ENCODE assay signal across 21 cellular contexts in genomic region chr4:81319657-81320056, GRCh38.
"Had no signal": no experiment of that assay in that cellular context is flagged by ENCODE, and none has a peak within 500 bp of the region (broad histone marks: within the 10 kb centered on the region; RNA-seq: fewer than 3 reads in every experiment).

No MANE protein-coding gene starts in this region.

- H3K36me3 Mint-ChIP-seq: activated naive CD8-positive, alpha-beta T cell treated with anti-CD3 and anti-CD28 coated beads, Interleukin-2, amount 10 ng/mL, durations not matched to agents 7 days and 5 days; mesothelial cell of epicardium had no signal

- H3K36me3 ChIP-seq: ascending aorta, brain microvascular endothelial cell, heart right ventricle, tibial nerve had no signal

- H3K9me3 Mint-ChIP-seq: activated naive CD4-positive, alpha-beta T cell treated with anti-CD3 and anti-CD28 coated beads for 36 hours; effector memory CD8-positive, alpha-beta T cell had no signal

- H3K4me1 Mint-ChIP-seq: activated naive CD8-positive, alpha-beta T cell treated with anti-CD3 and anti-CD28 coated beads, Interleukin-2, amount 10 ng/mL, durations not matched to agents 7 days and 5 days had no signal

- DNase-seq: activated CD4-positive, alpha-beta T cell treated with anti-CD3 and anti-CD28 coated beads for 4 hours; activated CD4-positive, alpha-beta T cell treated with anti-CD3 and anti-CD28 coated beads, Interleukin-2, amount 50 U/mL, for 4 hours; activated effector memory CD4-positive, alpha-beta T cell treated with anti-CD3 and anti-CD28 coated beads, Interleukin-2, amount 50 U/mL, for 16 hours; activated naive CD4-positive, alpha-beta T cell treated with anti-CD3 and anti-CD28 coated beads for 36 hours; activated naive CD8-positive, alpha-beta T cell treated with anti-CD3 and anti-CD28 coated beads, Interleukin-2, amount 10 ng/mL, durations not matched to agents 7 days and 5 days; activated T-cell treated with anti-CD3 and anti-CD28 coated beads for 4 hours; activated T-cell treated with anti-CD3 and anti-CD28 coated beads, Interleukin-2, amount 50 U/mL, for 72 hours; brain microvascular endothelial cell; cortex of kidney; effector memory CD8-positive, alpha-beta T cell; foreskin fibroblast; heart right ventricle; left cardiac atrium; naive thymus-derived CD8-positive, alpha-beta T cell; stimulated activated CD4-positive, alpha-beta T cell treated with anti-CD3 and anti-CD28 coated beads, Interleukin-2, amount 100 ng/mL, for 48 hours; stimulated activated naive CD4-positive, alpha-beta T cell treated with Interleukin-2 at 50 U/mL for 16 hours had no signal

- H3K27ac ChIP-seq: ascending aorta, brain microvascular endothelial cell, heart right ventricle, tibial nerve had no signal

- ATAC-seq: activated T-cell treated with anti-CD3 and anti-CD28 coated beads, Interleukin-2, amount 50 U/mL, for 72 hours; effector memory CD8-positive, alpha-beta T cell; esophagus mucosa; heart right ventricle; left cardiac atrium; naive thymus-derived CD8-positive, alpha-beta T cell; right cardiac atrium had no signal

- H3K27ac Mint-ChIP-seq: activated naive CD4-positive, alpha-beta T cell treated with anti-CD3 and anti-CD28 coated beads for 36 hours; activated naive CD8-positive, alpha-beta T cell treated with anti-CD3 and anti-CD28 coated beads, Interleukin-2, amount 10 ng/mL, durations not matched to agents 7 days and 5 days; activated T-cell treated with anti-CD3 and anti-CD28 coated beads, Interleukin-2, amount 50 U/mL, for 72 hours; effector memory CD8-positive, alpha-beta T cell; mesothelial cell of epicardium; naive thymus-derived CD8-positive, alpha-beta T cell had no signal

- H3K27me3 ChIP-seq: ascending aorta, brain microvascular endothelial cell, heart right ventricle, tibial nerve had no signal

- H3K4me1 ChIP-seq: ascending aorta had no signal

- H3K9me3 ChIP-seq: ascending aorta had no signal

- H3K4me3 Mint-ChIP-seq: activated naive CD4-positive, alpha-beta T cell treated with anti-CD3 and anti-CD28 coated beads for 36 hours; activated naive CD8-positive, alpha-beta T cell treated with anti-CD3 and anti-CD28 coated beads, Interleukin-2, amount 10 ng/mL, durations not matched to agents 7 days and 5 days; activated T-cell treated with anti-CD3 and anti-CD28 coated beads, Interleukin-2, amount 50 U/mL, for 72 hours; effector memory CD8-positive, alpha-beta T cell; mesothelial cell of epicardium; naive thymus-derived CD8-positive, alpha-beta T cell had no signal

- H3K4me3 ChIP-seq: ascending aorta, heart right ventricle, tibial nerve had no signal
